8 cellular contexts compared by ENCODE assay signal in the genomic region with DNA sequence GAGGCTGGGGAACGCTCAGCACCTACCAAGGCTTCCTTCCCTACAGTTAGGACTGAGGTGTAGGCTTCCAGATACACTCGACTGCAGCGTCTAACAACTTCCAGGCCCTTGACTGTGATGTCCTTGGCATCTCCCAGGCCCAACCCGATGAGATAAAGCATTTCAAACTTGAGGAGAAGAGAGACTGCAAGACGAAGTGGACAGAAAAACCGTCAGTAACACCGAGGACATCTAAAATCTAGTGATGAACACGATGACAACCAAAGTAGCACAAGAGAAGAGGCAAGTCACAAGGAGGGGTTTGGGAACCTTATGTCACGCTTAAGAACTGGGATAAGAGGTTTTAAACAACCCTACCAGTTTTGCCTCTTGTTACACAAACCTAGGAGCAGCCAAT. TPM values are rescaled to one million over a fixed set of nuclear protein-coding genes. Genes with fewer than 3 reads are reported as not detected.
DNase-seq lines count a peak whose midpoint lies in the region; ATAC-seq and TF ChIP-seq lines count a peak whose summit lies in the region.

No MANE protein-coding gene starts in this region.

- H3K36me3 ChIP-seq in mesodermal cell (ENCODE audit: control insufficient read depth, insufficient read depth, low read length) (peaks cover 8% of the 10 kb centered on the region), upper lobe of left lung (no peaks in the 10 kb centered on the region)

- TF ChIP-seq POLR2A in upper lobe of left lung (IDR thresholded peaks at IDR 0.05), result no peak

- H3K9me3 ChIP-seq in mesodermal cell (ENCODE audit: control insufficient read depth, low read length), result no peaks in the 10 kb centered on the region
- no peaks in the 10 kb centered on the region for H3K9me3 ChIP-seq in upper lobe of left lung

- no peaks in the 10 kb centered on the region for H3K9me3 Mint-ChIP-seq in dendritic cell treated with granulocyte-macrophage colony-stimulating factor and Interleukin-4, amounts not matched to agents 40 ng/mL and 50 ng/mL, for 4 days

- intact Hi-C loops in dendritic cell treated with granulocyte-macrophage colony-stimulating factor and Interleukin-4, amounts not matched to agents 40 ng/mL and 50 ng/mL, for 4 days (cut with micrococcal nuclease), result no loop called here

- peak overlapping the region; percentile 75 for H3K4me3 ChIP-seq in mesodermal cell (ENCODE audit: extremely low read depth, insufficient read depth, low read length, poor library complexity, severe bottlenecking)
- peak overlapping the region; percentile 73 to 86 (median 80) for H3K4me3 ChIP-seq in upper lobe of left lung

- 2 to 3% methylated on average over 7 to 8 of the region's 9 CpGs for WGBS in mesodermal cell (ENCODE audit: insufficient coverage in 2 of 2), 2 experiments
- 0 to 1% methylated on average over 9 of the region's 9 CpGs for WGBS in upper lobe of left lung, 2 donors

- peak overlapping the region; percentile 85 for H3K27ac ChIP-seq in mesodermal cell (ENCODE audit: low read depth, low read length, severe bottlenecking)
- peak overlapping the region; percentile 88 to 93 (median 90) for H3K27ac ChIP-seq in upper lobe of left lung

- no peaks in the 10 kb centered on the region for H3K27me3 ChIP-seq in upper lobe of left lung

- TF ChIP-seq EP300 in upper lobe of left lung (IDR thresholded peaks at IDR 0.05), result no peak

- H3K4me3 Mint-ChIP-seq in dendritic cell treated with granulocyte-macrophage colony-stimulating factor and Interleukin-4, amounts not matched to agents 40 ng/mL and 50 ng/mL, for 4 days, result peak overlapping the region; percentile 89

- TF ChIP-seq CTCF in upper lobe of left lung (IDR thresholded peaks at IDR 0.05), result no peak

- peak overlapping the region; percentile 89 for H3K27ac Mint-ChIP-seq in dendritic cell treated with granulocyte-macrophage colony-stimulating factor and Interleukin-4, amounts not matched to agents 40 ng/mL and 50 ng/mL, for 4 days

- DNase-seq in AG08395 (ENCODE audit: low spot score) (peak; percentile 14), upper lobe of left lung (no peak), DMS114 treated with DMSO at 0.1 percent for 48 hours (lab: John Stamatoyannopoulos, UW; ENCODE audit: unreplicated experiment) (no peak)

- ATAC-seq in GM19023 (IDR thresholded peaks at IDR 0.05; ENCODE audit: unreplicated experiment) (peak; percentile 37), HG03135 (IDR thresholded peaks at IDR 0.05; ENCODE audit: unreplicated experiment) (peak; percentile 28), SK-N-SH treated with all-trans-retinoic acid at 6 μM for 48 hours (peak; percentile 74), upper lobe of left lung (ENCODE audit: low FRiP score in 2 of 2) (peak; percentile 63 to 80)

- H3K36me3 Mint-ChIP-seq in dendritic cell treated with granulocyte-macrophage colony-stimulating factor and Interleukin-4, amounts not matched to agents 40 ng/mL and 50 ng/mL, for 4 days (ENCODE audit: low read depth), result peaks cover 24% of the 10 kb centered on the region

- H3K4me1 ChIP-seq in mesodermal cell (ENCODE audit: control insufficient read depth, insufficient read depth, low read length, poor library complexity, severe bottlenecking) (no peaks in the 10 kb centered on the region), upper lobe of left lung (peaks cover 14 to 34% (median 18%) of the 10 kb centered on the region in 4 donors)

- H3K27me3 Mint-ChIP-seq in dendritic cell treated with granulocyte-macrophage colony-stimulating factor and Interleukin-4, amounts not matched to agents 40 ng/mL and 50 ng/mL, for 4 days, result no peaks in the 10 kb centered on the region

- H3K4me1 Mint-ChIP-seq in dendritic cell treated with granulocyte-macrophage colony-stimulating factor and Interleukin-4, amounts not matched to agents 40 ng/mL and 50 ng/mL, for 4 days (ENCODE audit: low read depth), result peaks cover 30% of the 10 kb centered on the region

TF ChIP-seq in SK-N-SH treated with all-trans-retinoic acid at 6 μM for 48 hours, 23 proteins besides CTCF, POLR2A, EP300 and RAD21:
- TF ChIP-seq TSHZ2 (CRISPR knock-in tag; IDR thresholded peaks at IDR 0.05) (no peak), BACH2 (CRISPR knock-in tag; IDR thresholded peaks at IDR 0.05; ENCODE audit: borderline replicate concordance) (no peak), CSDC2 (CRISPR knock-in tag; IDR thresholded peaks at IDR 0.05) (no peak), ZNF70 (CRISPR knock-in tag; IDR thresholded peaks at IDR 0.05) (peak; percentile 89), ZNF565 (CRISPR knock-in tag; conservative IDR thresholded peaks at IDR 0.05; ENCODE audit: low read depth) (no peak), TCF4 (CRISPR knock-in tag; IDR thresholded peaks at IDR 0.05; ENCODE audit: borderline replicate concordance) (no peak), SNAI2 (CRISPR knock-in tag; IDR thresholded peaks at IDR 0.05) (no peak), ISL1 (CRISPR knock-in tag; IDR thresholded peaks at IDR 0.05) (no peak), OSR1 (CRISPR knock-in tag; IDR thresholded peaks at IDR 0.05) (no peak)

RNA-seq across cellular contexts. Expression of gene DPH5, which starts 0.3 kb away (rescaled TPM):
- 36.2 TPM for polyA plus RNA-seq in mesodermal cell (2013, experiment 1 of 2)
- polyA plus RNA-seq in mesodermal cell (2013, experiment 2 of 2), result 40.1 TPM
- 10 to 100 TPM; 14.8 to 25.2 (median 21.5) TPM for total RNA-seq in upper lobe of left lung
